Comparison of ENCODE assay signal across 22 cellular contexts in genomic region chr4:1240721-1241465, GRCh38. TPM values are rescaled to one million over a fixed set of nuclear protein-coding genes. Genes with fewer than 3 reads are reported as not detected.
A peak's percentile ranks its signal among the peaks of the same experiment; 100 is the strongest.
DNase-seq lines count a peak whose midpoint lies in the region; ATAC-seq, FAIRE-seq and TF ChIP-seq lines count a peak whose summit lies in the region.
"Had no signal": no experiment of that assay in that cellular context is flagged by ENCODE, and none has a peak within 500 bp of the region (broad histone marks: within the 10 kb centered on the region; RNA-seq: fewer than 3 reads in every experiment).

No MANE protein-coding gene starts in this region.

- no peak for FAIRE-seq in frontal cortex (lab: Jason Lieb, UNC)
- FAIRE-seq: keratinocyte had no signal

- H3K9me3 Mint-ChIP-seq in natural killer cell, result no peaks in the 10 kb centered on the region
- H3K9me3 Mint-ChIP-seq in natural killer cell treated with Interleukin-12 subunit alpha and Interleukin-12 subunit beta and Interleukin-15 and Interleukin-18, amount 100 ng/mL, for 72 hours, result no peaks in the 10 kb centered on the region
- H3K9me3 Mint-ChIP-seq: activated T-helper 17 cell treated with anti-CD3 and anti-CD28 coated beads, Interleukin-2, amount 50 U/mL, for 72 hours had no signal

- ATAC-seq in natural killer cell, result no peak
- no peak for ATAC-seq in natural killer cell treated with Interleukin-12 subunit alpha and Interleukin-12 subunit beta and Interleukin-15 and Interleukin-18, amount 100 ng/mL, for 72 hours
- ATAC-seq in HG03108 (IDR thresholded peaks at IDR 0.05; ENCODE audit: unreplicated experiment), result no peak
- ATAC-seq in GM18517 (IDR thresholded peaks at IDR 0.05; ENCODE audit: unreplicated experiment), result no peak
- ATAC-seq: activated T-helper 17 cell treated with anti-CD3 and anti-CD28 coated beads, Interleukin-2, amount 50 U/mL, for 72 hours; HCT116; heart left ventricle; T-helper 17 cell had no signal

- peaks cover 28% of the 10 kb centered on the region for H3K36me3 ChIP-seq in osteoblast (ENCODE audit: insufficient read depth, low read length)

- DNase-seq in natural killer cell, result no peak
- DNase-seq in natural killer cell treated with Interleukin-12 subunit alpha and Interleukin-12 subunit beta and Interleukin-15 and Interleukin-18, amount 100 ng/mL, for 72 hours (ENCODE audit: low spot score), result no peak
- DNase-seq in frontal cortex (ENCODE audit: low spot score in 2 of 2), result peak; percentile 17 to 31
- DNase-seq in osteoblast (ENCODE audit: insufficient read length, low spot score, missing footprints), result peak; percentile 78
- DNase-seq in RPMI8226, result no peak
- DNase-seq in GM19240 (ENCODE audit: insufficient read length, low spot score), result no peak
- DNase-seq: activated CD8-positive, alpha-beta memory T cell treated with anti-CD3 and anti-CD28 coated beads for 24 hours; effector CD4-positive, alpha-beta T cell; mesendoderm; NCI-H1048; NCI-H2081 treated with DMSO at 0.1 percent for 48 hours; NCI-H524; SIG-M5; stimulated activated naive CD4-positive, alpha-beta T cell treated with Interleukin-2 at 50 U/mL for 16 hours had no signal

- H3K4me2 ChIP-seq in osteoblast (ENCODE audit: insufficient read depth, low read length), result no peak overlapping the region

- no peaks in the 10 kb centered on the region for H3K27me3 Mint-ChIP-seq in natural killer cell (ENCODE audit: low read depth in 2 of 2)
- no peaks in the 10 kb centered on the region for H3K27me3 Mint-ChIP-seq in natural killer cell treated with Interleukin-12 subunit alpha and Interleukin-12 subunit beta and Interleukin-15 and Interleukin-18, amount 100 ng/mL, for 72 hours
- H3K27me3 Mint-ChIP-seq: activated T-helper 17 cell treated with anti-CD3 and anti-CD28 coated beads, Interleukin-2, amount 50 U/mL, for 72 hours; T-helper 17 cell had no signal

- H3K36me3 Mint-ChIP-seq in natural killer cell, result no peaks in the 10 kb centered on the region
- H3K36me3 Mint-ChIP-seq in natural killer cell treated with Interleukin-12 subunit alpha and Interleukin-12 subunit beta and Interleukin-15 and Interleukin-18, amount 100 ng/mL, for 72 hours, result no peaks in the 10 kb centered on the region

- H3K27me3 ChIP-seq in osteoblast (ENCODE audit: insufficient read depth, low read length), result no peaks in the 10 kb centered on the region
- H3K27me3 ChIP-seq: cardiac muscle cell, heart left ventricle had no signal

- TF ChIP-seq CTCF in natural killer cell (IDR thresholded peaks at IDR 0.05) (no peak), osteoblast (IDR thresholded peaks at IDR 0.05; ENCODE audit: extremely low read depth, low read depth, low read length) (no peak)

- peaks cover 84% of the 10 kb centered on the region for H3K79me2 ChIP-seq in osteoblast (ENCODE audit: insufficient read depth, low read length)

- H3K4me1 Mint-ChIP-seq in natural killer cell, result peaks cover 41 to 45% of the 10 kb centered on the region in 2 donors
- peaks cover 17 to 41% of the 10 kb centered on the region in 2 donors for H3K4me1 Mint-ChIP-seq in natural killer cell treated with Interleukin-12 subunit alpha and Interleukin-12 subunit beta and Interleukin-15 and Interleukin-18, amount 100 ng/mL, for 72 hours (ENCODE audit: low read depth in 2 of 2)

- peak overlapping the region; percentile 13 to 54 for H3K27ac Mint-ChIP-seq in natural killer cell
- peak overlapping the region in 1 of 2 donors; percentile 43 for H3K27ac Mint-ChIP-seq in natural killer cell treated with Interleukin-12 subunit alpha and Interleukin-12 subunit beta and Interleukin-15 and Interleukin-18, amount 100 ng/mL, for 72 hours
- H3K27ac Mint-ChIP-seq: activated T-helper 17 cell treated with anti-CD3 and anti-CD28 coated beads, Interleukin-2, amount 50 U/mL, for 72 hours; T-helper 17 cell had no signal

- peaks cover 4% of the 10 kb centered on the region for H3K4me1 ChIP-seq in osteoblast (ENCODE audit: insufficient read depth, low read length)

- H3K4me3 ChIP-seq in osteoblast (ENCODE audit: insufficient read depth, low read length), result no peak overlapping the region
- H3K4me3 ChIP-seq: cardiac muscle cell, heart left ventricle had no signal

- no peaks in the 10 kb centered on the region for H3K9me3 ChIP-seq in osteoblast (ENCODE audit: low read depth, low read length)
- H3K9me3 ChIP-seq: heart left ventricle had no signal

- intact Hi-C loops in natural killer cell (cut with micrococcal nuclease), result no loop called here

- peaks cover 70% of the 10 kb centered on the region for H4K20me1 ChIP-seq in osteoblast (ENCODE audit: insufficient read depth, low read length)

- H3K27ac ChIP-seq in osteoblast (ENCODE audit: low read depth, low read length), result no peak overlapping the region
- H3K27ac ChIP-seq: cardiac muscle cell, heart left ventricle had no signal

- no peak overlapping the region for H3K4me3 Mint-ChIP-seq in natural killer cell
- no peak overlapping the region for H3K4me3 Mint-ChIP-seq in natural killer cell treated with Interleukin-12 subunit alpha and Interleukin-12 subunit beta and Interleukin-15 and Interleukin-18, amount 100 ng/mL, for 72 hours
- H3K4me3 Mint-ChIP-seq: activated T-helper 17 cell treated with anti-CD3 and anti-CD28 coated beads, Interleukin-2, amount 50 U/mL, for 72 hours; T-helper 17 cell had no signal

- H2AFZ ChIP-seq in osteoblast (ENCODE audit: low read length), result no peak overlapping the region

RNA-seq across cellular contexts. Expression of gene CTBP1, which starts 8.0 kb away (rescaled TPM):
- total RNA-seq in natural killer cell, result 100 to 1,000 TPM; 384 to 388 (median 388) TPM
- total RNA-seq in natural killer cell treated with Interleukin-12 subunit alpha and Interleukin-12 subunit beta and Interleukin-15 and Interleukin-18, amount 100 ng/mL, for 72 hours, result 100 to 1,000 TPM; 109 to 245 TPM
- 224 TPM for total RNA-seq in frontal cortex
- 246 and 262 TPM in 2 replicates for total RNA-seq in osteoblast

RNA-seq across cellular contexts. Expression of gene MAEA, which starts 48.8 kb away (rescaled TPM):
- total RNA-seq in natural killer cell (10 to 100 TPM; 63.5 to 89.2 (median 64.0) TPM), frontal cortex (31.4 TPM), osteoblast (55.7 and 70.6 TPM in 2 replicates)
- total RNA-seq in natural killer cell treated with Interleukin-12 subunit alpha and Interleukin-12 subunit beta and Interleukin-15 and Interleukin-18, amount 100 ng/mL, for 72 hours, result 10 to 100 TPM; 60.1 to 93.7 TPM

Comparison
In these comparisons a context has a peak if more than half of its experiments do, and no peak if none do; other contexts are left out.
1. DNase-seq: peak in frontal cortex (2 of 2) and osteoblast (single experiment); none in natural killer cell (single experiment), natural killer cell treated with Interleukin-12 subunit alpha and Interleukin-12 subunit beta and Interleukin-15 and Interleukin-18, amount 100 ng/mL, for 72 hours (single experiment), RPMI8226 (single experiment) and GM19240 (single experiment).